ENCODE assay signal across 9 cellular contexts in genomic region chr1:18390953-18391352, GRCh38.
"Had no signal": no experiment of that assay in that cellular context is flagged by ENCODE, and none has a peak within 500 bp of the region (broad histone marks: within the 10 kb centered on the region; RNA-seq: fewer than 3 reads in every experiment).

No MANE protein-coding gene starts in this region.

- H3K36me3 ChIP-seq: HAP-1 had no signal

- FAIRE-seq: HepG2 had no signal

- DNase-seq: H7, HFFc6, KBM-7 had no signal

- H3K4me2 ChIP-seq: GM23338, KMS-11 had no signal

- H3K9ac ChIP-seq: KMS-11 had no signal

- H3K27ac ChIP-seq: HL-60, KMS-11 had no signal

- ATAC-seq: GM23338, HCT116, HepG2 had no signal

- H3K9me3 ChIP-seq: HAP-1 had no signal

- H2AFZ ChIP-seq: GM23338 had no signal

- H3K4me3 ChIP-seq: GM23338, HAP-1 had no signal

- H3K4me1 ChIP-seq: HAP-1 had no signal
